In the genomic region with DNA sequence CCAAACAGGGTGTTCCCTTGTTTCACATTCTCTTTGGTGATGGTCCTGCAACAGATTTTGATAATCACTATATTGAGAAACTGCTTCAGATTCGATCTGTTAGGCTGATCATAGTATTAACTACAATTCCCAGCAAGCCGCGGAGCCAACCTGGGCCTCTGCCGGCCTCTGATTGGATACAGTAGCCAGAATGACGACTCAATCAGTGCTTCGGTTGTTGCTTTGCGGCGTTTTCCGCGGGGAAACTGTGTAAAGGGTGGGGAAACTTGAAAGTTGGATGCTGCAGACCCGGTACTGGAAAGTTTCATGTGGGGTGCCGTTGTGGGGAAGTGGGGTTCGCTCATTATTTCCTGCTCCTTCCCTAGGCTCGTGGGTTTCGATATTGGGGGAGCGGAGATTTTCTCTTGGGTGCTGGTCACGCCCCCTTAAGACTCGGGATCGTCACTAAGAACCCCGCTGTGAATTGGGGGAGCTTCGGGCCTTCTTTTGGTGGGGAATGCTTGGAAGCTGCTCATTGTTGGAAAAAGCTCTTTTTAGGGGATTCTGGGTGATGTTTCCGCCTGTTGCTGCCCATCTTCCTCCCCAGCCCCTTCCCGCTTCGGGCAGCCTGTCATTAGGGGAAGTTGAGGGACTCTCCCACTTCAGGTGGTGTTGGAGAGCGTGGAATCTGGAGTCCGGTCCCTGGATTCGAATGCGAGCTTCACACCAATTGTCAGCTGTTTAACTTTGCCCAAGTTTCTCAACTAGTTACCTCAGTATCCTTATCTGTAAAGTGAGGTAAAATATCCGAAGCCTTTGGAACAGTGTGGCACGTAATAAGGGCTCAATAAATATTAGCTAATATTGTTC, we compare ENCODE assay signal across 8 cellular contexts. TPM values are rescaled to one million over a fixed set of nuclear protein-coding genes. Genes with fewer than 3 reads are reported as not detected.
DNase-seq lines count a peak whose midpoint lies in the region; ATAC-seq and TF ChIP-seq lines count a peak whose summit lies in the region.

A gene (plus strand): TSS at position 217 of the 849 bp plus-strand sequence.

- H3K4me1 Mint-ChIP-seq in GM23338, result peaks cover 26% of the 10 kb centered on the region
- peaks cover 36% of the 10 kb centered on the region for H3K4me1 Mint-ChIP-seq in activated T-helper 2 cell treated with anti-CD3 and anti-CD28 coated beads, Interferon-gamma antibody, Interleukin-2, Interleukin-4, amounts not matched to agents 10 μg/mL and 5 μg/mL and 100 μg/mL, durations not matched to agents 14 hours and 24 hours and 36 hours (ENCODE audit: low read depth)
- H3K4me1 Mint-ChIP-seq in natural killer cell treated with Interleukin-12 subunit alpha and Interleukin-12 subunit beta and Interleukin-15 and Interleukin-18, amount 100 ng/mL, for 72 hours (ENCODE audit: low read depth in 2 of 2), result peaks cover 29 to 37% of the 10 kb centered on the region in 2 donors

- DNase-seq in GM23338 (ENCODE audit: low spot score), result peak; percentile 92
- peak; percentile 89 for DNase-seq in LoVo (ENCODE audit: low spot score)
- peak; percentile 84 for DNase-seq in activated T-helper 2 cell treated with anti-CD3 and anti-CD28 coated beads, Interferon-gamma antibody, Interleukin-2, Interleukin-4, amounts not matched to agents 10 μg/mL and 5 μg/mL and 100 μg/mL, durations not matched to agents 14 hours and 24 hours and 36 hours (ENCODE audit: low spot score)
- DNase-seq in fibroblast of the aortic adventitia (ENCODE audit: low read depth), result peak; percentile 87
- DNase-seq in natural killer cell treated with Interleukin-12 subunit alpha and Interleukin-12 subunit beta and Interleukin-15 and Interleukin-18, amount 100 ng/mL, for 72 hours (ENCODE audit: low spot score), result peak; percentile 90
- peak; percentile 80 for DNase-seq in stimulated activated naive CD4-positive, alpha-beta T cell treated with Interleukin-2 at 50 U/mL for 16 hours (lab: John Stamatoyannopoulos, UW)

- H3K27ac Mint-ChIP-seq in GM23338, result peak within 1 kb of the TSS; percentile 99
- H3K27ac Mint-ChIP-seq in activated T-helper 2 cell treated with anti-CD3 and anti-CD28 coated beads, Interferon-gamma antibody, Interleukin-2, Interleukin-4, amounts not matched to agents 10 μg/mL and 5 μg/mL and 100 μg/mL, durations not matched to agents 14 hours and 24 hours and 36 hours, result peak within 1 kb of the TSS; percentile 92
- H3K27ac Mint-ChIP-seq in natural killer cell treated with Interleukin-12 subunit alpha and Interleukin-12 subunit beta and Interleukin-15 and Interleukin-18, amount 100 ng/mL, for 72 hours, result peak within 1 kb of the TSS; percentile 90 to 97

- peak; percentile 72 for TF ChIP-seq POLR2A in Raji (IDR thresholded peaks at IDR 0.05; ENCODE audit: insufficient read depth, low read depth, low read length)

- no peaks in the 10 kb centered on the region for H4K20me1 ChIP-seq in DOHH2 (ENCODE audit: control insufficient read depth, insufficient read depth, low read depth, low read length)
- no peaks in the 10 kb centered on the region for H4K20me1 ChIP-seq in GM23338 (replicated peaks; ENCODE audit: insufficient read depth)

- no peak for TF ChIP-seq CTCF in DOHH2 (IDR thresholded peaks at IDR 0.05; ENCODE audit: low read depth, low read length, poor library complexity, severe bottlenecking)
- no peak for TF ChIP-seq CTCF in GM23338 (conservative IDR thresholded peaks at IDR 0.05; ENCODE audit: low read depth in 2 of 2)
- no peak for TF ChIP-seq CTCF in fibroblast of the aortic adventitia (IDR thresholded peaks at IDR 0.05; ENCODE audit: insufficient read depth, low read length)

- H3F3A ChIP-seq in DOHH2 (ENCODE audit: control insufficient read depth, insufficient read depth) (peaks cover 15% of the 10 kb centered on the region), GM23338 (replicated peaks; ENCODE audit: low read depth) (no peaks in the 10 kb centered on the region)

- H3K4me3 ChIP-seq in DOHH2 (ENCODE audit: low read length) (peak within 1 kb of the TSS; percentile 89), GM23338 (peak within 1 kb of the TSS; percentile 53), fibroblast of the aortic adventitia (ENCODE audit: low read depth, low read length) (peak within 1 kb of the TSS; percentile 73)

- H3K79me2 ChIP-seq in DOHH2 (ENCODE audit: control insufficient read depth, low read length) (peaks cover 51% of the 10 kb centered on the region), GM23338 (replicated peaks; ENCODE audit: insufficient read depth) (peaks cover 13% of the 10 kb centered on the region)

- H3K27me3 ChIP-seq in DOHH2 (ENCODE audit: control insufficient read depth, low read length) (no peaks in the 10 kb centered on the region), GM23338 (ENCODE audit: insufficient read depth) (no peaks in the 10 kb centered on the region)

- H2AFZ ChIP-seq in GM23338, result peak within 1 kb of the TSS; percentile 67

- no peaks in the 10 kb centered on the region for H3K9me2 ChIP-seq in DOHH2 (replicated peaks; ENCODE audit: control insufficient read depth, low read length)
- H3K9me2 ChIP-seq in GM23338 (ENCODE audit: insufficient read depth), result no peaks in the 10 kb centered on the region

- no peaks in the 10 kb centered on the region for H3K36me3 Mint-ChIP-seq in GM23338 (ENCODE audit: low read depth)
- H3K36me3 Mint-ChIP-seq in activated T-helper 2 cell treated with anti-CD3 and anti-CD28 coated beads, Interferon-gamma antibody, Interleukin-2, Interleukin-4, amounts not matched to agents 10 μg/mL and 5 μg/mL and 100 μg/mL, durations not matched to agents 14 hours and 24 hours and 36 hours (ENCODE audit: low read depth), result no peaks in the 10 kb centered on the region
- H3K36me3 Mint-ChIP-seq in natural killer cell treated with Interleukin-12 subunit alpha and Interleukin-12 subunit beta and Interleukin-15 and Interleukin-18, amount 100 ng/mL, for 72 hours, result no peaks in the 10 kb centered on the region

- H3K4me2 ChIP-seq in DOHH2 (ENCODE audit: low read length) (peak within 1 kb of the TSS; percentile 92), GM23338 (peak within 1 kb of the TSS; percentile 85)

- intact Hi-C loops in activated T-helper 2 cell treated with anti-CD3 and anti-CD28 coated beads, Interferon-gamma antibody, Interleukin-2, Interleukin-4, amounts not matched to agents 10 μg/mL and 5 μg/mL and 100 μg/mL, durations not matched to agents 14 hours and 24 hours and 36 hours (cut with micrococcal nuclease), result loop anchor here (5.0 kb wide), 3 partner anchors 122 to 973 kb away; a partner anchor contains a TSS

- H3K27ac ChIP-seq in DOHH2 (ENCODE audit: low read depth, low read length) (peak within 1 kb of the TSS; percentile 55), GM23338 (ENCODE audit: low read depth) (peak within 1 kb of the TSS; percentile 26; the same call in 1 of the 2 replicates)

- H3K4me1 ChIP-seq in DOHH2 (ENCODE audit: control insufficient read depth, low read length) (peaks cover 44% of the 10 kb centered on the region), GM23338 (ENCODE audit: insufficient read depth) (peaks cover 20% of the 10 kb centered on the region)

- H3K4me3 Mint-ChIP-seq in GM23338, result peak within 1 kb of the TSS; percentile 99
- peak within 1 kb of the TSS; percentile 96 for H3K4me3 Mint-ChIP-seq in activated T-helper 2 cell treated with anti-CD3 and anti-CD28 coated beads, Interferon-gamma antibody, Interleukin-2, Interleukin-4, amounts not matched to agents 10 μg/mL and 5 μg/mL and 100 μg/mL, durations not matched to agents 14 hours and 24 hours and 36 hours (ENCODE audit: low read depth)
- H3K4me3 Mint-ChIP-seq in natural killer cell treated with Interleukin-12 subunit alpha and Interleukin-12 subunit beta and Interleukin-15 and Interleukin-18, amount 100 ng/mL, for 72 hours, result peak within 1 kb of the TSS; percentile 97

- no peaks in the 10 kb centered on the region for H3K9me3 Mint-ChIP-seq in GM23338
- H3K9me3 Mint-ChIP-seq in activated T-helper 2 cell treated with anti-CD3 and anti-CD28 coated beads, Interferon-gamma antibody, Interleukin-2, Interleukin-4, amounts not matched to agents 10 μg/mL and 5 μg/mL and 100 μg/mL, durations not matched to agents 14 hours and 24 hours and 36 hours, result no peaks in the 10 kb centered on the region
- H3K9me3 Mint-ChIP-seq in natural killer cell treated with Interleukin-12 subunit alpha and Interleukin-12 subunit beta and Interleukin-15 and Interleukin-18, amount 100 ng/mL, for 72 hours, result no peaks in the 10 kb centered on the region

- no peaks in the 10 kb centered on the region for H3K9me3 ChIP-seq in DOHH2 (ENCODE audit: control insufficient read depth, insufficient read depth, low read length)

- H3K27me3 Mint-ChIP-seq in GM23338 (ENCODE audit: insufficient read depth, low read depth, poor library complexity), result peaks cover 17% of the 10 kb centered on the region
- H3K27me3 Mint-ChIP-seq in activated T-helper 2 cell treated with anti-CD3 and anti-CD28 coated beads, Interferon-gamma antibody, Interleukin-2, Interleukin-4, amounts not matched to agents 10 μg/mL and 5 μg/mL and 100 μg/mL, durations not matched to agents 14 hours and 24 hours and 36 hours (ENCODE audit: low read depth), result no peaks in the 10 kb centered on the region
- no peaks in the 10 kb centered on the region for H3K27me3 Mint-ChIP-seq in natural killer cell treated with Interleukin-12 subunit alpha and Interleukin-12 subunit beta and Interleukin-15 and Interleukin-18, amount 100 ng/mL, for 72 hours

- H3K36me3 ChIP-seq in DOHH2 (ENCODE audit: control insufficient read depth, low read length) (peaks cover 23% of the 10 kb centered on the region), GM23338 (ENCODE audit: insufficient read depth) (no peaks in the 10 kb centered on the region)

- ATAC-seq in GM23338, result peak; percentile 78
- peak; percentile 87 to 91 for ATAC-seq in natural killer cell treated with Interleukin-12 subunit alpha and Interleukin-12 subunit beta and Interleukin-15 and Interleukin-18, amount 100 ng/mL, for 72 hours

RNA-seq across cellular contexts. Expression of the gene that starts here (rescaled TPM):
- total RNA-seq in GM23338 (2014; rRNA removed; shearing (Covaris generic)), result 19.7 and 29.1 TPM in 2 replicates
- 6.3 and 15.7 TPM in 2 replicates for polyA plus RNA-seq in GM23338 (2016; fragmentation: Nextera tagmentation; extraction: Ambion mirVana)
- total RNA-seq in activated T-helper 2 cell treated with anti-CD3 and anti-CD28 coated beads, Interferon-gamma antibody, Interleukin-2, Interleukin-4, amounts not matched to agents 10 μg/mL and 5 μg/mL and 100 μg/mL, durations not matched to agents 14 hours and 24 hours and 36 hours, result 25.1 and 30.1 TPM in 2 replicates
- 28.5 and 28.7 TPM in 2 replicates for total RNA-seq in fibroblast of the aortic adventitia (ENCODE audit: low replicate concordance)
- 10 to 100 TPM; 31.1 to 67.3 TPM for total RNA-seq in natural killer cell treated with Interleukin-12 subunit alpha and Interleukin-12 subunit beta and Interleukin-15 and Interleukin-18, amount 100 ng/mL, for 72 hours

Comparison
In these comparisons a context has a peak if more than half of its experiments do, and no peak if none do; other contexts are left out.
1. Peak in every context shown above with its lines: DNase-seq, ATAC-seq, H3K4me3 ChIP-seq and H3K27ac ChIP-seq.